In genomic region chr11:110786226-110786902, GRCh38 we compare ENCODE assay signal across 22 cellular contexts.
"Had no signal": no experiment of that assay in that cellular context is flagged by ENCODE, and none has a peak within 500 bp of the region (broad histone marks: within the 10 kb centered on the region; RNA-seq: fewer than 3 reads in every experiment).

No MANE protein-coding gene starts in this region.

- H3K4me1 Mint-ChIP-seq: mesothelial cell of epicardium, naive B cell had no signal

- H3K27me3 ChIP-seq: dorsolateral prefrontal cortex, esophagus muscularis mucosa, foreskin keratinocyte, gastroesophageal sphincter, heart right ventricle had no signal

- ATAC-seq: foreskin keratinocyte, gastroesophageal sphincter, heart right ventricle, left cardiac atrium, lower lobe of right lung, mucosa of descending colon had no signal

- H3K4me1 ChIP-seq: foreskin keratinocyte, heart right ventricle, left ventricle myocardium inferior, lower lobe of right lung had no signal

- DNase-seq: dermis blood vessel endothelial cell; dorsolateral prefrontal cortex; effector CD4-positive, alpha-beta T cell; effector memory CD4-positive, alpha-beta T cell; foreskin keratinocyte; heart right ventricle; hippocampal formation; left cardiac atrium; left ventricle myocardium inferior; lower lobe of right lung; mesenchymal stem cell; mucosa of descending colon; naive B cell had no signal

- H3K36me3 ChIP-seq: esophagus muscularis mucosa, gastroesophageal sphincter, heart right ventricle, left ventricle myocardium inferior, lower lobe of right lung had no signal

- H3K9me3 ChIP-seq: esophagus muscularis mucosa, lower lobe of right lung had no signal

- H3K27ac Mint-ChIP-seq: mesothelial cell of epicardium had no signal

- FAIRE-seq: colon, endothelial cell of umbilical vein, frontal cortex, islet of Langerhans, keratinocyte had no signal

- H3K4me3 ChIP-seq: coronary artery, dorsolateral prefrontal cortex, esophagus muscularis mucosa, gastroesophageal sphincter, heart right ventricle, left ventricle myocardium inferior, lower lobe of right lung, mucosa of descending colon had no signal

- H3K27ac ChIP-seq: coronary artery, dorsolateral prefrontal cortex, esophagus muscularis mucosa, foreskin keratinocyte, gastroesophageal sphincter, heart right ventricle, left ventricle myocardium inferior, lower lobe of right lung had no signal

- H3K4me3 Mint-ChIP-seq: mesothelial cell of epicardium had no signal
